In genomic region chr9:136526625-136527066, GRCh38 we compare ENCODE assay signal across 11 cellular contexts. TPM values are rescaled to one million over a fixed set of nuclear protein-coding genes. Genes with fewer than 3 reads are reported as not detected.
DNase-seq lines count a peak whose midpoint lies in the region; ATAC-seq and TF ChIP-seq lines count a peak whose summit lies in the region.
"Had no signal": no experiment of that assay in that cellular context is flagged by ENCODE, and none has a peak within 500 bp of the region (broad histone marks: within the 10 kb centered on the region; RNA-seq: fewer than 3 reads in every experiment).

No MANE protein-coding gene starts in this region.

- H3K9me3 ChIP-seq in heart left ventricle (no peaks in the 10 kb centered on the region), body of pancreas (no peaks in the 10 kb centered on the region), mucosa of rectum (ENCODE audit: control insufficient read depth in 2 of 2, low read length in 2 of 2) (no peaks in the 10 kb centered on the region), uterus (no peaks in the 10 kb centered on the region)

- peak overlapping the region; percentile 68 to 72 for H3K9ac ChIP-seq in mucosa of rectum (ENCODE audit: low read depth in 1 of 2, low read length in 2 of 2)

- DNase-seq in heart left ventricle (peak in 2 of 5 donors; percentile 47 to 56), Right ventricle myocardium inferior (ENCODE audit: missing footprints) (no peak), body of pancreas (peak in 2 of 4 donors; percentile 39 to 47), uterus (no peak), retina (no peak), GDM1 (lab: John Stamatoyannopoulos, UW) (no peak)
- DNase-seq: activated T-cell treated with anti-CD3 and anti-CD28 coated beads, Interleukin-2, amount 50 U/mL, for 72 hours; mammary epithelial cell; T-helper 1 cell had no signal

- no peak for TF ChIP-seq POLR2A in heart left ventricle (IDR thresholded peaks at IDR 0.05)
- TF ChIP-seq POLR2A in body of pancreas (IDR thresholded peaks at IDR 0.05): no peak
- TF ChIP-seq POLR2A in uterus (IDR thresholded peaks at IDR 0.05): no peak

- H3K36me3 ChIP-seq in heart left ventricle (peaks cover 0 to 25% (median 16%) of the 10 kb centered on the region in 9 donors), body of pancreas (replicated peaks in 1 of 2; ENCODE audit: insufficient read depth in 1 of 2, low read depth in 2 of 2) (no peaks in the 10 kb centered on the region), mucosa of rectum (ENCODE audit: control insufficient read depth in 2 of 2, insufficient read depth in 2 of 2, low read length in 2 of 2) (peaks cover 0 to 5% of the 10 kb centered on the region in 2 donors), uterus (no peaks in the 10 kb centered on the region)

- no peak for TF ChIP-seq CTCF in heart left ventricle (IDR thresholded peaks at IDR 0.05)
- TF ChIP-seq CTCF in body of pancreas (IDR thresholded peaks at IDR 0.05): no peak
- TF ChIP-seq CTCF in uterus (IDR thresholded peaks at IDR 0.05): no peak

- intact Hi-C loops in heart left ventricle (cut with DNase I) (loop anchor here in 1 of 10 donors (1.0 kb wide), 1 partner anchor 14 kb away; no protein-coding TSS in a partner anchor), Right ventricle myocardium inferior (cut with DNase I) (no loop called here), body of pancreas (cut with DNase I) (no loop called here), uterus (cut with DNase I; ENCODE audit: low total_unique reads) (no loop called here)

- H3K4me3 ChIP-seq in heart left ventricle: peak overlapping the region in 7 of 12 donors; percentile 1 to 28 (median 9)
- no peak overlapping the region for H3K4me3 ChIP-seq in body of pancreas
- peak overlapping the region in 1 of 2 donors; percentile 20 for H3K4me3 ChIP-seq in mucosa of rectum (ENCODE audit: low read length in 2 of 2)
- no peak overlapping the region for H3K4me3 ChIP-seq in uterus

- H3K4me1 ChIP-seq in heart left ventricle (peaks cover 15 to 86% (median 61%) of the 10 kb centered on the region in 12 donors), body of pancreas (peaks cover 79% of the 10 kb centered on the region), mucosa of rectum (ENCODE audit: control insufficient read depth in 2 of 2, insufficient read depth in 2 of 2, low read length in 2 of 2) (peaks cover 79 to 86% of the 10 kb centered on the region in 2 donors), uterus (peaks cover 0 to 34% of the 10 kb centered on the region in 2 donors)

- H3K27me3 ChIP-seq in heart left ventricle (no peaks in the 10 kb centered on the region), body of pancreas (no peaks in the 10 kb centered on the region), mucosa of rectum (ENCODE audit: control insufficient read depth in 2 of 2, insufficient read depth in 2 of 2, low read length in 2 of 2) (no peaks in the 10 kb centered on the region), uterus (no peaks in the 10 kb centered on the region)

- peak; percentile 17 to 33 (median 22) for ATAC-seq in heart left ventricle
- no peak for ATAC-seq in Right ventricle myocardium inferior
- ATAC-seq in body of pancreas: peak; percentile 25
- ATAC-seq in HG03342 (IDR thresholded peaks at IDR 0.05; ENCODE audit: unreplicated experiment): no peak
- ATAC-seq: activated T-cell treated with anti-CD3 and anti-CD28 coated beads, Interleukin-2, amount 50 U/mL, for 72 hours had no signal

- H3K27ac ChIP-seq in heart left ventricle: peak overlapping the region in 11 of 12 donors; percentile 56 to 85 (median 75)
- peak overlapping the region in 3 of 4 donors; percentile 54 to 84 (median 67) for H3K27ac ChIP-seq in body of pancreas
- H3K27ac ChIP-seq in mucosa of rectum (ENCODE audit: low read depth in 2 of 2, low read length in 2 of 2): peak overlapping the region; percentile 89 to 94
- peak overlapping the region; percentile 50 to 53 for H3K27ac ChIP-seq in uterus

- 51 to 80% (median 62%) methylated on average over 14 to 30 of the region's 30 CpGs for WGBS in heart left ventricle, 4 donors
- WGBS in body of pancreas, 2 donors: 52 to 53% methylated on average over 3 to 29 of the region's 30 CpGs

RNA-seq across cellular contexts. Expression of gene NOTCH1, which starts 19.2 kb away (rescaled TPM):
- total RNA-seq in heart left ventricle (10 to 100 TPM; 12.1 to 47.3 (median 22.1) TPM), Right ventricle myocardium inferior (18.7 TPM), body of pancreas (10 to 100 TPM; 29.6 to 65.3 TPM), uterus (100 to 1,000 TPM in 1 of 4 donors, 10 to 100 TPM in 3; 19.7 to 109 (median 35.6) TPM)
- polyA plus RNA-seq in heart left ventricle: 10 to 100 TPM in 1 of 2 donors, 1 to 10 TPM in 1; 8.0 to 12.1 TPM

RNA-seq across cellular contexts. Expression of gene SEC16A, which starts 43.8 kb away (rescaled TPM):
- total RNA-seq in heart left ventricle (10 to 100 TPM; 21.1 to 53.3 (median 30.2) TPM), Right ventricle myocardium inferior (22.3 TPM), body of pancreas (10 to 100 TPM; 35.3 to 75.8 TPM), uterus (10 to 100 TPM; 18.8 to 73.2 (median 35.1) TPM)
- 10 to 100 TPM; 20.9 to 29.9 TPM for polyA plus RNA-seq in heart left ventricle

Comparison
In these comparisons a context has a peak if more than half of its experiments do, and no peak if none do; other contexts are left out.
1. ATAC-seq: peak in heart left ventricle (4 of 4) and body of pancreas (single experiment); none in Right ventricle myocardium inferior (single experiment) and HG03342 (single experiment).
2. H3K4me3 ChIP-seq: peak in heart left ventricle (7 of 12); none in body of pancreas (0 of 2) and uterus (0 of 2).
3. Peak in every context shown above with its lines, with median percentiles within 50 percentile points of each other: H3K27ac ChIP-seq.